ENCODE assay signal across 8 cellular contexts in genomic region chr5:56909294-56910122, GRCh38. TPM values are rescaled to one million over a fixed set of nuclear protein-coding genes. Genes with fewer than 3 reads are reported as not detected.
DNase-seq lines count a peak whose midpoint lies in the region; ATAC-seq, FAIRE-seq and TF ChIP-seq lines count a peak whose summit lies in the region.

Gene SETD9 (plus strand): TSS chr5:56909596. CDS start chr5:56909646, 50 bp downstream.

- peak within 1 kb of the TSS; percentile 79 for H2BK5ac ChIP-seq in trophoblast cell (ENCODE audit: low read depth, low read length, poor library complexity)

- H3K9me3 ChIP-seq in trophoblast cell (ENCODE audit: insufficient read depth, low read depth, low read length) = no peaks in the 10 kb centered on the region
- no peaks in the 10 kb centered on the region for H3K9me3 ChIP-seq in tibial nerve

- peak within 1 kb of the TSS; percentile 90 for H3K4me2 ChIP-seq in trophoblast cell (ENCODE audit: low read length)

- peak within 1 kb of the TSS; percentile 96 for H3K4ac ChIP-seq in trophoblast cell (ENCODE audit: low read depth, low read length)

- peak within 1 kb of the TSS; percentile 80 for H3K4me3 ChIP-seq in trophoblast cell (ENCODE audit: low read depth, low read length)
- peak within 1 kb of the TSS; percentile 41 to 78 (median 55) for H3K4me3 ChIP-seq in tibial nerve

- intact Hi-C loops in cardiac septum (cut with DNase I) = loop anchor here (1.0 to 10.0 kb wide), 3 partner anchors 42 to 1555 kb away; partner anchors contain the start of genes GPBP1 and PLK2

- peaks cover 7% of the 10 kb centered on the region for H3K79me2 ChIP-seq in trophoblast cell (ENCODE audit: control insufficient read depth, insufficient read depth, low read length, poor library complexity)

- TF ChIP-seq CTCF in tibial nerve (IDR thresholded peaks at IDR 0.05) = peak in 1 of 5 experiments; percentile 13

- FAIRE-seq in GM12891 (lab: Jason Lieb, UNC) = peak; percentile 93

- peak within 1 kb of the TSS; percentile 90 for H2BK120ac ChIP-seq in trophoblast cell (ENCODE audit: insufficient read depth, low read length, poor library complexity)

- peaks cover 12% of the 10 kb centered on the region for H3K79me1 ChIP-seq in trophoblast cell (ENCODE audit: low read length)

- H3K27ac ChIP-seq in adipose tissue (ENCODE audit: low read depth, low read length) = peak within 1 kb of the TSS; percentile 21
- H3K27ac ChIP-seq in trophoblast cell (ENCODE audit: low read depth, low read length) = peak within 1 kb of the TSS; percentile 94
- peak within 1 kb of the TSS; percentile 87 to 97 (median 93) for H3K27ac ChIP-seq in tibial nerve

- H3K4me1 ChIP-seq in trophoblast cell (ENCODE audit: control insufficient read depth in 1 of 2, insufficient read depth in 2 of 2, low read length in 2 of 2) = peaks cover 0 to 3% of the 10 kb centered on the region in 2 experiments
- H3K4me1 ChIP-seq in tibial nerve = peaks cover 0 to 14% (median 5%) of the 10 kb centered on the region in 4 donors

- peak within 1 kb of the TSS; percentile 91 for H4K91ac ChIP-seq in trophoblast cell (ENCODE audit: low read depth, low read length)

- peak within 1 kb of the TSS; percentile 100 for H2AFZ ChIP-seq in trophoblast cell (ENCODE audit: insufficient read depth, low read length, poor library complexity)

- H3K36me3 ChIP-seq in trophoblast cell (ENCODE audit: control insufficient read depth in 1 of 2, insufficient read depth in 2 of 2, low read length in 2 of 2) (no peaks in the 10 kb centered on the region), tibial nerve (no peaks in the 10 kb centered on the region)

- ATAC-seq in HG02798 (IDR thresholded peaks at IDR 0.05; ENCODE audit: poor library complexity, unreplicated experiment) = peak; percentile 89

- H3K27me3 ChIP-seq in trophoblast cell (ENCODE audit: insufficient read depth, low read length) (no peaks in the 10 kb centered on the region), tibial nerve (no peaks in the 10 kb centered on the region)

- peak within 1 kb of the TSS; percentile 98 for H4K12ac ChIP-seq in trophoblast cell (ENCODE audit: low read depth, low read length)

- DNase-seq in GM12891 (ENCODE audit: insufficient read length, low spot score) = peak; percentile 87
- peak; percentile 71 for DNase-seq in NCI-H1417 treated with DMSO at 0.1 percent for 48 hours (lab: John Stamatoyannopoulos, UW)
- peak; percentile 96 for DNase-seq in SW480 (ENCODE audit: low spot score)
- DNase-seq in cardiac septum (ENCODE audit: low spot score) = peak; percentile 99
- peak; percentile 99 for DNase-seq in trophoblast cell
- DNase-seq in tibial nerve (ENCODE audit: low spot score in 2 of 2) = peak; percentile 94 to 95

- WGBS in adipose tissue, 3 donors = 0 to 1% (median 1%) methylated on average over 70 to 81 of the region's 81 CpGs
- no CpG with 5 or more reads among the region's 81 CpGs for WGBS in trophoblast cell (ENCODE audit: extremely low coverage, insufficient coverage, insufficient read length)
- WGBS in tibial nerve, 2 donors = 0% methylated on average over 35 to 73 of the region's 81 CpGs

- peak; percentile 6 to 91 for TF ChIP-seq EP300 in tibial nerve (IDR thresholded peaks at IDR 0.05)

- peak within 1 kb of the TSS; percentile 92 for H3K9ac ChIP-seq in trophoblast cell (ENCODE audit: low read length)

- H3K23ac ChIP-seq in trophoblast cell (ENCODE audit: low read length) = no peak within 1 kb of the TSS

- peak within 1 kb of the TSS; percentile 99 for H3K18ac ChIP-seq in trophoblast cell (ENCODE audit: low read length)

- TF ChIP-seq POLR2A in GM12891 (IDR thresholded peaks at IDR 0.05; ENCODE audit: low read depth, low read length) (peak; percentile 88; the same call in 1 of the 2 replicates), tibial nerve (IDR thresholded peaks at IDR 0.05) (peak; percentile 61 to 81)

- H2BK12ac ChIP-seq in trophoblast cell (ENCODE audit: low read length) = no peak within 1 kb of the TSS

- H4K8ac ChIP-seq in trophoblast cell (ENCODE audit: low read depth, low read length) = peak within 1 kb of the TSS; percentile 94

- H2AK5ac ChIP-seq in trophoblast cell (ENCODE audit: low read length) = peak within 1 kb of the TSS; percentile 70

- peak within 1 kb of the TSS; percentile 98 for H3K14ac ChIP-seq in trophoblast cell (ENCODE audit: low read length)

TF ChIP-seq in GM12891, 5 proteins besides CTCF, POLR2A, EP300 and RAD21:
- TF ChIP-seq SPI1 (IDR thresholded peaks at IDR 0.05; ENCODE audit: low read depth, low read length) = no peak
- TF ChIP-seq POU2F2 (IDR thresholded peaks at IDR 0.05; ENCODE audit: low read depth, low read length) = no peak
- TF ChIP-seq TAF1 (IDR thresholded peaks at IDR 0.05; ENCODE audit: low read depth, low read length) = peak; percentile 76
- TF ChIP-seq POLR2AphosphoS5 (IDR thresholded peaks at IDR 0.05; ENCODE audit: low read depth, low read length) = peak; percentile 94
- no peak for TF ChIP-seq PAX5 (IDR thresholded peaks at IDR 0.05; ENCODE audit: insufficient read depth, low read length, severe bottlenecking)

RNA-seq across cellular contexts. Expression of gene SETD9, which starts in this region (rescaled TPM):
- 4.1 TPM for polyA plus RNA-seq in GM12891 (2012; ENCODE audit: low read depth, missing spikeins)
- 10 to 100 TPM in 1 of 3 donors, 1 to 10 TPM in 2; 6.3 to 10.2 (median 9.5) TPM for polyA plus RNA-seq in adipose tissue
- 14.2 TPM for total RNA-seq in cardiac septum
- polyA plus RNA-seq in trophoblast cell (2013) = 4.8 and 5.4 TPM in 2 replicates
- total RNA-seq in tibial nerve = 10 to 100 TPM in 2 of 4 donors, 1 to 10 TPM in 2; 3.3 to 16.8 (median 8.0) TPM

Comparison
In these comparisons a context has a peak if more than half of its experiments do, and no peak if none do; other contexts are left out.
1. Peak in every context shown above with its lines: DNase-seq, ATAC-seq, H3K4me3 ChIP-seq and H3K27ac ChIP-seq.
2. H3K27ac ChIP-seq: peak in every context shown above with its lines; median percentile 94 in trophoblast cell; 93 in tibial nerve; 21 in adipose tissue.